In genomic region chr6:21033575-21034026, GRCh38 we compare ENCODE assay signal across 11 cellular contexts.
DNase-seq lines count a peak whose midpoint lies in the region; ATAC-seq and TF ChIP-seq lines count a peak whose summit lies in the region.
"Had no signal": no experiment of that assay in that cellular context is flagged by ENCODE, and none has a peak within 500 bp of the region (broad histone marks: within the 10 kb centered on the region; RNA-seq: fewer than 3 reads in every experiment).

No MANE protein-coding gene starts in this region.

- no peak overlapping the region for H3K4me3 ChIP-seq in AG04450 (ENCODE audit: low read depth, low read length)
- H3K4me3 ChIP-seq in mucosa of descending colon = no peak overlapping the region

- no peak for TF ChIP-seq CTCF in AG04450 (IDR thresholded peaks at IDR 0.05; ENCODE audit: low read depth, low read length)
- TF ChIP-seq CTCF in mucosa of descending colon (IDR thresholded peaks at IDR 0.05) = no peak

- H3K9me3 ChIP-seq in AG04450 (ENCODE audit: control insufficient read depth, insufficient read depth, low read length) (no peaks in the 10 kb centered on the region), mucosa of descending colon (no peaks in the 10 kb centered on the region)

- ATAC-seq in mucosa of descending colon (peak; percentile 23), HG03135 (IDR thresholded peaks at IDR 0.05; ENCODE audit: unreplicated experiment) (no peak), GM19467 (IDR thresholded peaks at IDR 0.05; ENCODE audit: unreplicated experiment) (no peak)

- POLR2A ChIA-PET in AG04450 (lab: Yijun Ruan, JAX) = interaction anchor here (0.6 to 1.3 kb wide), 2 partner anchors 11 to 555 kb away, joined by 3 to 6 read pairs; no protein-coding TSS in a partner anchor

- H3K36me3 ChIP-seq in mucosa of descending colon (ENCODE audit: low read depth) = no peaks in the 10 kb centered on the region

- DNase-seq in AG04450 (ENCODE audit: low read depth, low spot score) (peak; percentile 56), M059J (ENCODE audit: low read depth) (peak; percentile 60), epidermal melanocyte (ENCODE audit: insufficient read length, low spot score) (peak; percentile 19), mucosa of descending colon (no peak), midbrain (lab: John Stamatoyannopoulos, UW) (no peak), NCI-H82 treated with DMSO at 0.1 percent for 48 hours (lab: John Stamatoyannopoulos, UW; ENCODE audit: unreplicated experiment) (no peak)
- DNase-seq: activated CD8-positive, alpha-beta memory T cell treated with anti-CD3 and anti-CD28 coated beads, Interleukin-2, amount 50 U/mL, for 48 hours; stimulated activated CD4-positive, alpha-beta T cell treated with anti-CD3 and anti-CD28 coated beads, Interleukin-2, amount 100 ng/mL, for 48 hours had no signal

- H3K4me1 ChIP-seq in mucosa of descending colon (ENCODE audit: low read depth) = no peaks in the 10 kb centered on the region

- peak overlapping the region; percentile 68 for H3K27ac ChIP-seq in AG04450 (ENCODE audit: low read depth, low read length)
- H3K27ac ChIP-seq: C4-2B had no signal

- intact Hi-C loops in mucosa of descending colon (cut with DNase I, micrococcal nuclease) = no loop called here

- no peaks in the 10 kb centered on the region for H3K27me3 ChIP-seq in AG04450 (ENCODE audit: control insufficient read depth, insufficient read depth, low read length)

- CTCF ChIA-PET in AG04450 (lab: Charles Lee) = interaction anchor here (0.6 kb wide), 1 partner anchor 217 kb away, joined by 3 read pairs; no protein-coding TSS in a partner anchor

Comparison
In these comparisons a context has a peak if more than half of its experiments do, and no peak if none do; other contexts are left out.
1. DNase-seq: peak in AG04450 (single experiment), M059J (single experiment) and epidermal melanocyte (single experiment); none in mucosa of descending colon (0 of 3), midbrain (single experiment) and NCI-H82 treated with DMSO at 0.1 percent for 48 hours (single experiment).